Comparison of ENCODE assay signal across 12 cellular contexts in the genomic region with DNA sequence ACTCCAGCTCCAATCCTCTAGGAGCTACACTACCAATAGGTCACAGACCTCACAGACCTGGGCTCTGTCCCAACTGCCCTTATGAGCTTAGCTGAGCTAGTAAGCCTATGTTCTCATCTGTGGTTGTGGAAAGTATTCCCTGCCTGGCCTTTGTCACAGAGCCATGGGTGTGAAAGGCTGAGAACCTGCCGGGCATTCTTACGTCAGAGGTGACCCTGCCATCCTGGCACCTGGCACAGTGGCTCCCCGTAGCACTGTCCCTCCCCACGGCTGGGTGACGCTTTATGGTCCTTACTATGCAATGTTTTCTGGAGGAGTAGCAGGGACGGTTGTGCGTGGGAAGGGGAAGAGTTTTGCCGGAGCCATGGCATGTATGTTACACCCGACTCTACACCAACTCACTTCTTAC. TPM values are rescaled to one million over a fixed set of nuclear protein-coding genes. Genes with fewer than 3 reads are reported as not detected.
DNase-seq lines count a peak whose midpoint lies in the region; ATAC-seq and TF ChIP-seq lines count a peak whose summit lies in the region.
"Had no signal": no experiment of that assay in that cellular context is flagged by ENCODE, and none has a peak within 500 bp of the region (broad histone marks: within the 10 kb centered on the region; RNA-seq: fewer than 3 reads in every experiment).

No MANE protein-coding gene starts in this region.

- DNase-seq in HL-60 (ENCODE audit: low read depth in 1 of 2, low spot score in 1 of 2) (no peak), choroid plexus epithelial cell (ENCODE audit: low read depth) (no peak), cerebellum (ENCODE audit: low spot score) (no peak), foreskin fibroblast (no peak), NCI-H2107 treated with DMSO at 0.1 percent for 48 hours (lab: John Stamatoyannopoulos, UW; ENCODE audit: unreplicated experiment) (no peak)
- no peak for DNase-seq in naive thymus-derived CD4-positive, alpha-beta T cell
- DNase-seq: activated CD8-positive, alpha-beta memory T cell treated with anti-CD3 and anti-CD28 coated beads for 24 hours; NCI-H2171; testis had no signal

- peak overlapping the region in 3 of 11 experiments; percentile 91 to 99 (median 98); a peak in 6 of 22 replicates for H3K9ac ChIP-seq in BLaER1 treated with 17β-estradiol and CSF1 and Interleukin-3, amounts not matched to agents 10 nM and 100 nM

- H3K4me1 ChIP-seq in BLaER1 treated with 17β-estradiol and CSF1 and Interleukin-3, amounts not matched to agents 10 nM and 100 nM: peaks cover 73 to 100% (median 88%) of the 10 kb centered on the region in 10 experiments
- H3K4me1 ChIP-seq in naive thymus-derived CD4-positive, alpha-beta T cell (ENCODE audit: control insufficient read depth in 2 of 2, insufficient read depth in 2 of 2, low read length in 2 of 2): peaks cover 39 to 63% of the 10 kb centered on the region in 2 donors

- no peaks in the 10 kb centered on the region for H3K27me3 ChIP-seq in BLaER1 treated with 17β-estradiol and CSF1 and Interleukin-3, amounts not matched to agents 10 nM and 100 nM
- no peaks in the 10 kb centered on the region for H3K27me3 ChIP-seq in HL-60 (ENCODE audit: insufficient read depth, poor library complexity, severe bottlenecking)
- no peaks in the 10 kb centered on the region for H3K27me3 ChIP-seq in naive thymus-derived CD4-positive, alpha-beta T cell (ENCODE audit: control insufficient read depth in 2 of 2, insufficient read depth in 2 of 2, low read length in 2 of 2)
- H3K27me3 ChIP-seq: testis had no signal

- intact Hi-C loops in naive thymus-derived CD4-positive, alpha-beta T cell (cut with micrococcal nuclease): no loop called here

- H3K36me3 Mint-ChIP-seq in naive thymus-derived CD4-positive, alpha-beta T cell: peaks cover 3 to 41% (median 5%) of the 10 kb centered on the region in 5 donors

- H3K36me3 ChIP-seq in BLaER1 treated with 17β-estradiol and CSF1 and Interleukin-3, amounts not matched to agents 10 nM and 100 nM: peaks cover 0 to 82% (median 0%) of the 10 kb centered on the region in 11 experiments; a peak in 10 of 22 replicates
- H3K36me3 ChIP-seq in naive thymus-derived CD4-positive, alpha-beta T cell (ENCODE audit: control insufficient read depth in 2 of 3, insufficient read depth in 3 of 3, low read length in 3 of 3): no peaks in the 10 kb centered on the region

- TF ChIP-seq CTCF in HL-60 (IDR thresholded peaks at IDR 0.05; ENCODE audit: insufficient read depth, low read length) (no peak), choroid plexus epithelial cell (conservative IDR thresholded peaks at IDR 0.05; ENCODE audit: low read depth, low read length) (no peak), foreskin fibroblast (IDR thresholded peaks at IDR 0.05; ENCODE audit: low read depth, low read length) (no peak)

- H3K4me2 ChIP-seq in BLaER1 treated with 17β-estradiol and CSF1 and Interleukin-3, amounts not matched to agents 10 nM and 100 nM: peak overlapping the region; percentile 96 to 100 (median 99); a peak in 21 of 22 replicates
- H3K4me2 ChIP-seq: hepatocyte had no signal

- H3K27ac ChIP-seq in BLaER1 treated with 17β-estradiol and CSF1 and Interleukin-3, amounts not matched to agents 10 nM and 100 nM: peak overlapping the region in 3 of 11 experiments; percentile 45 to 94 (median 94); a peak in 5 of 22 replicates
- no peak overlapping the region for H3K27ac ChIP-seq in HL-60 (replicated peaks)
- peak overlapping the region; percentile 91 for H3K27ac ChIP-seq in naive thymus-derived CD4-positive, alpha-beta T cell (ENCODE audit: low read depth, low read length)
- H3K27ac ChIP-seq: hepatocyte, testis had no signal

- POLR2A ChIA-PET in naive thymus-derived CD4-positive, alpha-beta T cell (lab: Charles Lee): interaction anchor here (1.8 to 4.5 kb wide), 3 partner anchors 8 to 20 kb away, joined by 9 to 29 read pairs (median 27); no protein-coding TSS in a partner anchor

- CTCF ChIA-PET in naive thymus-derived CD4-positive, alpha-beta T cell (lab: Charles Lee): interaction anchor here (1.3 to 1.8 kb wide), 3 partner anchors 33 to 59 kb away, joined by 3 to 6 read pairs (median 4); no protein-coding TSS in a partner anchor

- H3K4me3 ChIP-seq in BLaER1 treated with 17β-estradiol and CSF1 and Interleukin-3, amounts not matched to agents 10 nM and 100 nM: peak overlapping the region in 4 of 10 experiments; percentile 85 to 100 (median 95); a peak in 9 of 20 replicates
- H3K4me3 ChIP-seq in HL-60 (replicated peaks; ENCODE audit: insufficient read depth, low read length) (peak overlapping the region; percentile 13; the same call in 1 of the 2 replicates), choroid plexus epithelial cell (ENCODE audit: low read depth, low read length) (peak overlapping the region; percentile 5), foreskin fibroblast (ENCODE audit: low read depth in 1 of 2, low read length in 2 of 2) (no peak overlapping the region)
- H3K4me3 ChIP-seq in naive thymus-derived CD4-positive, alpha-beta T cell (ENCODE audit: low read length): no peak overlapping the region
- H3K4me3 ChIP-seq: hepatocyte, testis had no signal

- H3K27ac Mint-ChIP-seq in naive thymus-derived CD4-positive, alpha-beta T cell: peak overlapping the region; percentile 4 to 99 (median 90)

- peaks cover 46 to 83% (median 81%) of the 10 kb centered on the region in 7 donors for H3K4me1 Mint-ChIP-seq in naive thymus-derived CD4-positive, alpha-beta T cell

- no peaks in the 10 kb centered on the region; a peak in 1 of 22 replicates for H3K9me3 ChIP-seq in BLaER1 treated with 17β-estradiol and CSF1 and Interleukin-3, amounts not matched to agents 10 nM and 100 nM (replicated peaks in 1 of 11)
- no peaks in the 10 kb centered on the region for H3K9me3 ChIP-seq in naive thymus-derived CD4-positive, alpha-beta T cell (ENCODE audit: control insufficient read depth in 2 of 3, low read length in 3 of 3)
- H3K9me3 ChIP-seq: testis had no signal

- H3K27me3 Mint-ChIP-seq in naive thymus-derived CD4-positive, alpha-beta T cell: no peaks in the 10 kb centered on the region

- peaks cover 8 to 85% (median 71%) of the 10 kb centered on the region in 11 experiments; a peak in 21 of 22 replicates for H4K20me1 ChIP-seq in BLaER1 treated with 17β-estradiol and CSF1 and Interleukin-3, amounts not matched to agents 10 nM and 100 nM

- peaks cover 0 to 3% (median 0%) of the 10 kb centered on the region in 11 donors for H3K9me3 Mint-ChIP-seq in naive thymus-derived CD4-positive, alpha-beta T cell

- no peak for ATAC-seq in naive thymus-derived CD4-positive, alpha-beta T cell
- no peak for ATAC-seq in HG02870 (IDR thresholded peaks at IDR 0.05; ENCODE audit: unreplicated experiment)

- peak overlapping the region in 4 of 10 donors; percentile 8 to 100 (median 46) for H3K4me3 Mint-ChIP-seq in naive thymus-derived CD4-positive, alpha-beta T cell

RNA-seq across cellular contexts. Expression of gene TNFRSF1B, which starts 3.5 kb away (rescaled TPM):
- total RNA-seq in naive thymus-derived CD4-positive, alpha-beta T cell: 100 to 1,000 TPM in 2 of 5 experiments, 10 to 100 TPM in 3; 38.6 to 278 (median 60.3) TPM
- polyA plus RNA-seq in naive thymus-derived CD4-positive, alpha-beta T cell: 10 to 100 TPM; 30.1 to 48.2 TPM
- 3.7 TPM for total RNA-seq in cerebellum

RNA-seq across cellular contexts. Expression of gene VPS13D, which starts 59.6 kb away (rescaled TPM):
- total RNA-seq in naive thymus-derived CD4-positive, alpha-beta T cell: 10 to 100 TPM; 43.8 to 94.4 (median 77.3) TPM
- 10 to 100 TPM in 1 of 2 donors, 1 to 10 TPM in 1; 6.5 to 13.5 TPM for polyA plus RNA-seq in naive thymus-derived CD4-positive, alpha-beta T cell
- total RNA-seq in cerebellum: 60.8 TPM

Comparison
In these comparisons a context has a peak if more than half of its experiments do, and no peak if none do; other contexts are left out.
1. H3K4me3 ChIP-seq: peak in HL-60 (single experiment) and choroid plexus epithelial cell (single experiment); none in naive thymus-derived CD4-positive, alpha-beta T cell (single experiment) and foreskin fibroblast (0 of 2).